ENCODE assay signal across 2 cellular contexts in genomic region chr13:46327256-46327655, GRCh38.
A peak's percentile ranks its signal among the peaks of the same experiment; 100 is the strongest.
TF ChIP-seq lines count a peak whose summit lies in the region.

No MANE protein-coding gene starts in this region.

TF ChIP-seq in HEK293, 187 proteins besides CTCF, POLR2A, EP300 and RAD21 (continued from another document):
- no peak for TF ChIP-seq ZNF449 (tag by site-specific recombination; IDR thresholded peaks at IDR 0.05)
- no peak for TF ChIP-seq ZNF174 (tag by site-specific recombination; IDR thresholded peaks at IDR 0.05)
- TF ChIP-seq ZNF629 (tag by site-specific recombination; IDR thresholded peaks at IDR 0.05), result peak; percentile 60; the same call in 1 of the 2 replicates

TF ChIP-seq in GM12878, 131 proteins besides CTCF, POLR2A, EP300 and RAD21 (continued from another document):
- TF ChIP-seq PRDM15 (CRISPR knock-in tag; IDR thresholded peaks at IDR 0.05) (no peak), BCL3 (IDR thresholded peaks at IDR 0.05; ENCODE audit: borderline replicate concordance, insufficient read depth, low read depth, low read length, poor library complexity, severe bottlenecking) (no peak), BCLAF1 (IDR thresholded peaks at IDR 0.05) (no peak), YBX1 (IDR thresholded peaks at IDR 0.05) (no peak), MEF2B (IDR thresholded peaks at IDR 0.05; ENCODE audit: partially characterized antibody, poor library complexity, severe bottlenecking) (no peak), EED (IDR thresholded peaks at IDR 0.05; ENCODE audit: low read depth) (no peak), CREM (IDR thresholded peaks at IDR 0.05; ENCODE audit: low read depth) (no peak), BRCA1 (IDR thresholded peaks at IDR 0.05; ENCODE audit: low read depth, low read length) (no peak), USF2 (IDR thresholded peaks at IDR 0.05; ENCODE audit: borderline replicate concordance, low read depth, low read length) (no peak), ZNF687 (IDR thresholded peaks at IDR 0.05) (no peak), FOXM1 (IDR thresholded peaks at IDR 0.05; ENCODE audit: low read depth, low read length) (no peak), RAD51 (IDR thresholded peaks at IDR 0.05) (no peak), HDGF (IDR thresholded peaks at IDR 0.05) (no peak), ZNF217 (IDR thresholded peaks at IDR 0.05) (no peak), ELK1 (IDR thresholded peaks at IDR 0.05; ENCODE audit: low read depth, low read length) (no peak), SMC3 (IDR thresholded peaks at IDR 0.05; ENCODE audit: borderline replicate concordance, low read length) (no peak), KDM1A (IDR thresholded peaks at IDR 0.05; ENCODE audit: borderline replicate concordance) (no peak)
